1 cellular context compared by ENCODE assay signal in genomic region chr16:85227924-85228462, GRCh38.
TF ChIP-seq lines count a peak whose summit lies in the region.

No MANE protein-coding gene starts in this region.

TF ChIP-seq in HepG2, 621 proteins besides CTCF, POLR2A, EP300 and RAD21 (continued from another document):
- TF ChIP-seq ZNF687 (CRISPR knock-in tag; IDR thresholded peaks at IDR 0.05), result peak; percentile 43
- TF ChIP-seq TERF1 (CRISPR knock-in tag; IDR thresholded peaks at IDR 0.05), result no peak
- TF ChIP-seq HCFC1 (IDR thresholded peaks at IDR 0.05; ENCODE audit: low read depth, low read length), result no peak
- no peak for TF ChIP-seq ZSCAN12 (CRISPR knock-in tag; IDR thresholded peaks at IDR 0.05)
- TF ChIP-seq ZNF850 (CRISPR knock-in tag; conservative IDR thresholded peaks at IDR 0.05), result no peak
- TF ChIP-seq EEA1 (CRISPR knock-in tag; IDR thresholded peaks at IDR 0.05; ENCODE audit: borderline replicate concordance), result no peak
- TF ChIP-seq PHB2 (IDR thresholded peaks at IDR 0.05; ENCODE audit: partially characterized antibody), result no peak
- TF ChIP-seq SCMH1 (CRISPR knock-in tag; IDR thresholded peaks at IDR 0.05; ENCODE audit: borderline replicate concordance), result no peak
- 0 out of 2 replicates have a peak, but pooled peaks have one; percentile 20 for TF ChIP-seq PATZ1 (CRISPR knock-in tag; IDR thresholded peaks at IDR 0.05)
- no peak for TF ChIP-seq NFAT5 (CRISPR knock-in tag; IDR thresholded peaks at IDR 0.05)
- no peak for TF ChIP-seq E2F1 (CRISPR knock-in tag; IDR thresholded peaks at IDR 0.05)
- TF ChIP-seq ZNF333 (CRISPR knock-in tag; IDR thresholded peaks at IDR 0.05; ENCODE audit: borderline replicate concordance), result 0 out of 2 replicates have a peak, but pooled peaks have one; percentile 39
- no peak for TF ChIP-seq ZNF780A (CRISPR knock-in tag; IDR thresholded peaks at IDR 0.05)
- no peak for TF ChIP-seq GABPA (IDR thresholded peaks at IDR 0.05; ENCODE audit: low read depth, low read length)
- TF ChIP-seq GABPA (CRISPR knock-in tag; IDR thresholded peaks at IDR 0.05; ENCODE audit: low read depth), result no peak
- TF ChIP-seq MXD3 (CRISPR knock-in tag; IDR thresholded peaks at IDR 0.05), result no peak
- no peak for TF ChIP-seq DNMT1 (CRISPR knock-in tag; IDR thresholded peaks at IDR 0.05)
- TF ChIP-seq HHEX (CRISPR knock-in tag; IDR thresholded peaks at IDR 0.05), result no peak
- TF ChIP-seq SP140L (CRISPR knock-in tag; IDR thresholded peaks at IDR 0.05; ENCODE audit: borderline replicate concordance), result no peak
- no peak for TF ChIP-seq NFKB2 (CRISPR knock-in tag; IDR thresholded peaks at IDR 0.05; ENCODE audit: borderline replicate concordance)
- TF ChIP-seq KDM5B (CRISPR knock-in tag; IDR thresholded peaks at IDR 0.05; ENCODE audit: borderline replicate concordance), result peak; percentile 50; the same call in 1 of the 2 replicates
- no peak for TF ChIP-seq TFDP2 (CRISPR knock-in tag; IDR thresholded peaks at IDR 0.05)
- TF ChIP-seq KMT2B (CRISPR knock-in tag; IDR thresholded peaks at IDR 0.05), result no peak
- TF ChIP-seq HES4 (CRISPR knock-in tag; IDR thresholded peaks at IDR 0.05; ENCODE audit: borderline replicate concordance), result 0 out of 2 replicates have a peak, but pooled peaks have one; percentile 19
- no peak for TF ChIP-seq CREBL2 (CRISPR knock-in tag; IDR thresholded peaks at IDR 0.05; ENCODE audit: borderline replicate concordance)
- TF ChIP-seq TBX2 (CRISPR knock-in tag; IDR thresholded peaks at IDR 0.05; ENCODE audit: borderline replicate concordance), result no peak
TF ChIP-seq in HepG2: peak in this region for 7.
